Comparison of ENCODE assay signal across 11 cellular contexts in genomic region chr1:230766318-230766717, GRCh38. TPM values are rescaled to one million over a fixed set of nuclear protein-coding genes. Genes with fewer than 3 reads are reported as not detected.
"Had no signal": no experiment of that assay in that cellular context is flagged by ENCODE, and none has a peak within 500 bp of the region (broad histone marks: within the 10 kb centered on the region; RNA-seq: fewer than 3 reads in every experiment).

No MANE protein-coding gene starts in this region.

- FAIRE-seq: H1, H54 had no signal

- H3K9ac ChIP-seq: GM23248 had no signal

- H2AFZ ChIP-seq: GM23248, GM23338 had no signal

- H3K4me2 ChIP-seq: GM23338 had no signal

- H3K9me3 ChIP-seq: HAP-1 had no signal

- H3K4me3 ChIP-seq: GM23248, GM23338, HAP-1 had no signal

- H3K27ac ChIP-seq: GM23248 had no signal

- ATAC-seq: GM23338, HCT116 had no signal

- DNase-seq: GM23248, GOT3, H7, H9, HCEC 1CT, HFFc6 had no signal

- H3K36me3 ChIP-seq: HAP-1 had no signal

RNA-seq across cellular contexts. Expression of gene CAPN9, which starts 19.1 kb away (rescaled TPM):
- total RNA-seq: GM23248, HFFc6 had no signal
- polyA plus RNA-seq: GM23248, GM23338 had no signal

RNA-seq across cellular contexts. Expression of gene AGT, which starts 52.4 kb away (rescaled TPM):
- total RNA-seq: GM23248, GM23338, H1, H9 had no signal
- polyA plus RNA-seq: GM23248 had no signal
